1 cellular context compared by ENCODE assay signal in the genomic region with DNA sequence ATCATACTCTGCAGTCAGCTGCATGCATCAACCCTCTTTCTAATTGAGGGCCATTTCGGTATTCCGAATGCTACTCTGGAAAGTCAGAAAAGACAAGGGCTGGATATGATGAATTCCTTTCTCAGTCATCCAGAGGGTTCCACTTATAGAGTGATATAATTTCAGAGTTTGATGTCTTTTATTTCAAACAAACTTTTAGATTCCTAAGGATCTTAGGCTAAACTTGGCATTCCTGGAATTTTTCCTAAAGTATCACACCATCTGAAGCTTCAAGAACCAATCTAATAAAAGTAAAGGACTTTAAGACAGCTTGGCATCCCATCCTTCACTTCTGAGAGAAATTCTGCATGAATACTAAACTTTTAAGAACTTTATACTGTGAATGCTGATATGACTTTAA.
TF ChIP-seq lines count a peak whose summit lies in the region.

No MANE protein-coding gene starts in this region.

TF ChIP-seq in IMR-90, 13 proteins besides CTCF, POLR2A, EP300 and RAD21 (continued from another document):
- TF ChIP-seq, protein P1, sequence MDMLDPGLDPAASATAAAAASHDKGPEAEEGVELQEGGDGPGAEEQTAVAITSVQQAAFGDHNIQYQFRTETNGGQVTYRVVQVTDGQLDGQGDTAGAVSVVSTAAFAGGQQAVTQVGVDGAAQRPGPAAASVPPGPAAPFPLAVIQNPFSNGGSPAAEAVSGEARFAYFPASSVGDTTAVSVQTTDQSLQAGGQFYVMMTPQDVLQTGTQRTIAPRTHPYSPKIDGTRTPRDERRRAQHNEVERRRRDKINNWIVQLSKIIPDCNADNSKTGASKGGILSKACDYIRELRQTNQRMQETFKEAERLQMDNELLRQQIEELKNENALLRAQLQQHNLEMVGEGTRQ (IDR thresholded peaks at IDR 0.05; ENCODE audit: low read depth, low read length), result no peak
- TF ChIP-seq NFE2L2 (IDR thresholded peaks at IDR 0.05; ENCODE audit: low read depth, low read length), result no peak
- TF ChIP-seq SMC3 (IDR thresholded peaks at IDR 0.05; ENCODE audit: low read depth, low read length), result no peak
- no peak for TF ChIP-seq BHLHE40 (IDR thresholded peaks at IDR 0.05; ENCODE audit: low read depth, low read length)
- TF ChIP-seq, protein P2, sequence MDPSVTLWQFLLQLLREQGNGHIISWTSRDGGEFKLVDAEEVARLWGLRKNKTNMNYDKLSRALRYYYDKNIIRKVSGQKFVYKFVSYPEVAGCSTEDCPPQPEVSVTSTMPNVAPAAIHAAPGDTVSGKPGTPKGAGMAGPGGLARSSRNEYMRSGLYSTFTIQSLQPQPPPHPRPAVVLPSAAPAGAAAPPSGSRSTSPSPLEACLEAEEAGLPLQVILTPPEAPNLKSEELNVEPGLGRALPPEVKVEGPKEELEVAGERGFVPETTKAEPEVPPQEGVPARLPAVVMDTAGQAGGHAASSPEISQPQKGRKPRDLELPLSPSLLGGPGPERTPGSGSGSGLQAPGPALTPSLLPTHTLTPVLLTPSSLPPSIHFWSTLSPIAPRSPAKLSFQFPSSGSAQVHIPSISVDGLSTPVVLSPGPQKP (IDR thresholded peaks at IDR 0.05; ENCODE audit: borderline replicate concordance, low read depth, low read length), result no peak
- no peak for TF ChIP-seq RCOR1 (IDR thresholded peaks at IDR 0.05; ENCODE audit: insufficient replicate concordance, low read length)
- no peak for TF ChIP-seq MXI1 (IDR thresholded peaks at IDR 0.05; ENCODE audit: borderline replicate concordance, low read depth, low read length)
- TF ChIP-seq MAZ (IDR thresholded peaks at IDR 0.05; ENCODE audit: borderline replicate concordance, low read depth, low read length), result no peak
- TF ChIP-seq RFX5 (IDR thresholded peaks at IDR 0.05; ENCODE audit: low read depth, low read length), result no peak
- TF ChIP-seq CHD1 (IDR thresholded peaks at IDR 0.05; ENCODE audit: low read depth, low read length), result no peak
- no peak for TF ChIP-seq MAFK (IDR thresholded peaks at IDR 0.05; ENCODE audit: low read depth, low read length)
TF ChIP-seq in IMR-90: peak in this region for 0.
